Comparison of ENCODE assay signal across 8 cellular contexts in the genomic region with DNA sequence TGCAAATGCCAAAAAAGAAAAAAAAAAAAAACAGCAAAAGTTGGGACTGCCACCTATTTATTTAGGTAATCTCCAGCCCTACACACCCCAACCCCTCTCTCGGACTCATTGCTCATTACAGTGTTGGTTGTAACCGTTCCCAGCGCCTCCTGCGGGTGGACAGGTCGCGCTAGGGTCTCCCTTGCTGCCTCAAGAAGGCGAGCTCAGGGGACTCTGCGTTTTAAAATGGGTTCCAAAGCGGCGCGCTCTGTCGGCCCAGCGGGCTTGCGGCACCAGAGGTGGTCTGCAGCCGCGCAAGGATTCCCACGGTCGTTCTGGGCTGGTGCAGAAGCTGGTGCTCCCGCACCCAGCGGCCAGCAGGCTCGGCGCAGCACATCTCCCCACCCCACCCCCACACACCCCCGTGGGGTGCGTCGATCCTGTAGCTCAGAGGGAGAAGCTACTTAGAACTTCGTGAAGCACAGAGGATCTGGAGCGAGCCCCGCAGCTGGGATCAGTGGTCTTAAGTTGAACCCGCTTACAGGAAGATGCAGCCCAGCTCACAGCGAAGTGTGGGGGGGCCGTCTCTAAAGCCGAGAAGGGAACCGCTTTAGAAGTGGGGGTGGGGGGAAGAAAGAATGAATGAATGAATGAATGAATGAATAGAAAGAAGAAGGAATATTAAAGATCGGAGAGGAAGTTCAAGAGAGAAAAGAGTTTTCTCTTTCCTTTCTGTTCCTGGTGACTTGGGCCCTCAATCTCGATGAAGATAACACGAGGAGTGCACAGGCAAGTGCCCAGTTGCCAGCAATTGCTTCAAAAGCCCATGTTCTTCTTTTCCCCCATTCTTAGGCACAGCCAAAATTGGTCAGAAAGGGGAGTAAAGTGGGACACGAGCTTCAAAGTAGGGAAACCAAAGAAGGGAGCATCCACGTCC. TPM values are rescaled to one million over a fixed set of nuclear protein-coding genes. Genes with fewer than 3 reads are reported as not detected.
A peak's percentile ranks its signal among the peaks of the same experiment; 100 is the strongest.
DNase-seq lines count a peak whose midpoint lies in the region; ATAC-seq and TF ChIP-seq lines count a peak whose summit lies in the region.

No MANE protein-coding gene starts in this region.

- POLR2A ChIA-PET in CD8-positive, alpha-beta memory T cell (lab: Charles Lee): no interaction called here

- H3K4me3 Mint-ChIP-seq in CD8-positive, alpha-beta memory T cell: peak overlapping the region; percentile 83 to 96 (median 87)
- H3K4me3 Mint-ChIP-seq in natural killer cell: peak overlapping the region; percentile 86

- in situ Hi-C loops in brain microvascular endothelial cell (cut with HindIII; ENCODE audit: low pct_ligation_motif_present, low sequenced_read_pairs): no loop called here

- H3K4me1 Mint-ChIP-seq in CD8-positive, alpha-beta memory T cell: peaks cover 39 to 55% (median 47%) of the 10 kb centered on the region in 3 donors
- peaks cover 50 to 59% of the 10 kb centered on the region in 2 donors for H3K4me1 Mint-ChIP-seq in natural killer cell

- ATAC-seq in natural killer cell (no peak), GM18867 (IDR thresholded peaks at IDR 0.05; ENCODE audit: unreplicated experiment) (no peak), GM18517 (IDR thresholded peaks at IDR 0.05; ENCODE audit: unreplicated experiment) (no peak)

- CTCF ChIA-PET in CD8-positive, alpha-beta memory T cell (lab: Charles Lee): no interaction called here

- peaks cover 2 to 9% (median 8%) of the 10 kb centered on the region in 3 donors for H3K36me3 Mint-ChIP-seq in CD8-positive, alpha-beta memory T cell
- H3K36me3 Mint-ChIP-seq in natural killer cell: peaks cover 29% of the 10 kb centered on the region

- intact Hi-C loops in natural killer cell (cut with micrococcal nuclease): no loop called here

- no peak overlapping the region for H3K27ac ChIP-seq in CD8-positive, alpha-beta memory T cell (ENCODE audit: low read depth, low read length)
- H3K27ac ChIP-seq in HUES48 (ENCODE audit: low read depth, low read length) (no peak overlapping the region), brain microvascular endothelial cell (no peak overlapping the region)

- H3K4me1 ChIP-seq in CD8-positive, alpha-beta memory T cell (ENCODE audit: insufficient read depth, low read length): peaks cover 27% of the 10 kb centered on the region
- peaks cover 63% of the 10 kb centered on the region for H3K4me1 ChIP-seq in HUES48 (ENCODE audit: control insufficient read depth, insufficient read depth, low read length)

- H3K27me3 ChIP-seq in CD8-positive, alpha-beta memory T cell (ENCODE audit: insufficient read depth, low read length, poor library complexity, severe bottlenecking): peaks cover 80% of the 10 kb centered on the region
- H3K27me3 ChIP-seq in HUES48 (ENCODE audit: control insufficient read depth, insufficient read depth, low read length): peaks cover 99% of the 10 kb centered on the region
- peaks cover 77% of the 10 kb centered on the region for H3K27me3 ChIP-seq in brain microvascular endothelial cell (replicated peaks)

- no peak overlapping the region for H3K4me3 ChIP-seq in CD8-positive, alpha-beta memory T cell (ENCODE audit: low read length)
- peak overlapping the region; percentile 50 for H3K4me3 ChIP-seq in HUES48 (ENCODE audit: low read depth, low read length)
- peak overlapping the region; percentile 66 for H3K4me3 ChIP-seq in brain microvascular endothelial cell (ENCODE audit: low read depth, low read length)

- DNase-seq in CD8-positive, alpha-beta memory T cell: no peak
- DNase-seq in brain microvascular endothelial cell (no peak), natural killer cell (no peak), NCI-H1048 (lab: John Stamatoyannopoulos, UW) (no peak), medulla oblongata (ENCODE audit: extremely low spot score) (no peak)

- H3K27ac Mint-ChIP-seq in CD8-positive, alpha-beta memory T cell: peak overlapping the region in 5 of 8 donors; percentile 23 to 90 (median 76)
- peak overlapping the region in 1 of 2 donors; percentile 78 for H3K27ac Mint-ChIP-seq in natural killer cell

- no peak overlapping the region for H3K9ac ChIP-seq in HUES48 (ENCODE audit: low read depth, low read length)

- H3K9me3 Mint-ChIP-seq in CD8-positive, alpha-beta memory T cell: peaks cover 9 to 56% (median 50%) of the 10 kb centered on the region in 5 donors
- peaks cover 0 to 6% of the 10 kb centered on the region in 2 donors for H3K9me3 Mint-ChIP-seq in natural killer cell

- no peaks in the 10 kb centered on the region for H3K9me3 ChIP-seq in CD8-positive, alpha-beta memory T cell (ENCODE audit: low read length)
- H3K9me3 ChIP-seq in HUES48 (ENCODE audit: control insufficient read depth, insufficient read depth, low read length): no peaks in the 10 kb centered on the region

- TF ChIP-seq CTCF in brain microvascular endothelial cell (IDR thresholded peaks at IDR 0.05; ENCODE audit: low read depth, low read length, missing control alignments) (peak; percentile 50), natural killer cell (IDR thresholded peaks at IDR 0.05) (no peak)

- no peaks in the 10 kb centered on the region for H3K36me3 ChIP-seq in CD8-positive, alpha-beta memory T cell (ENCODE audit: insufficient read depth, low read length)
- H3K36me3 ChIP-seq in HUES48 (ENCODE audit: control insufficient read depth, insufficient read depth, low read length) (no peaks in the 10 kb centered on the region), brain microvascular endothelial cell (replicated peaks) (no peaks in the 10 kb centered on the region)

- H3K27me3 Mint-ChIP-seq in CD8-positive, alpha-beta memory T cell: peaks cover 87% of the 10 kb centered on the region in 2 donors
- H3K27me3 Mint-ChIP-seq in natural killer cell (ENCODE audit: low read depth in 2 of 2): peaks cover 76 to 79% of the 10 kb centered on the region in 2 donors

RNA-seq across cellular contexts. Expression of a gene that starts 0.8 kb away (rescaled TPM):
- total RNA-seq in CD8-positive, alpha-beta memory T cell: not detected
- not detected for polyA plus RNA-seq in CD8-positive, alpha-beta memory T cell
- total RNA-seq in natural killer cell: not detected
